In the genomic region with DNA sequence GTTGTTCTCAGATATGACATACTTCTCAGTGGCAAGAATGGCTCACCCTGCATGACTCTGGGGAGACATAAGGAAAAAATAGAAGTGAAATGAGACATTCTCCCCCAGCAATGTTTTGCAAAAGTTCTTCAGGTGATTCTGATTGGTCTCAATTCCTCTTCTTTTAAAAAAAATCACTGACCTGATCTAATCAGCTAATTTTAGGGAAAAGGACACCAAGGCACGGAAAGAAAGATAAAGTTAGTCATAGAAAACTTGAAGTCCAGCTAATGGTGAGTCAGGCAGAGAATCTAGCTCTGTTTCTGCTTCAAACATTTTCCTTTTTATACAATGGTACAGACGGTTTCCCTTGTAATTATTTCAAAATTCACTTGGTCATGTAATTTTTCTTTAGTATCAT, we compare ENCODE assay signal across 18 cellular contexts.
DNase-seq lines count a peak whose midpoint lies in the region; TF ChIP-seq lines count a peak whose summit lies in the region.
"Had no signal": no experiment of that assay in that cellular context is flagged by ENCODE, and none has a peak within 500 bp of the region (broad histone marks: within the 10 kb centered on the region; RNA-seq: fewer than 3 reads in every experiment).

No MANE protein-coding gene starts in this region.

- H3F3A ChIP-seq in MM.1S (ENCODE audit: insufficient read depth, low read length) = peaks cover 15% of the 10 kb centered on the region

- peaks cover 38% of the 10 kb centered on the region for H3K4me1 ChIP-seq in MM.1S (ENCODE audit: low read length)
- H3K4me1 ChIP-seq: lower lobe of right lung had no signal

- no peaks in the 10 kb centered on the region for H3K9me3 ChIP-seq in MM.1S (replicated peaks; ENCODE audit: insufficient read depth, low read length)
- H3K9me3 ChIP-seq: lower lobe of right lung had no signal

- no peak overlapping the region for H3K4me3 ChIP-seq in MM.1S (ENCODE audit: low read length)
- H3K4me3 ChIP-seq: lower lobe of right lung had no signal

- H3K27me3 ChIP-seq in MM.1S (replicated peaks; ENCODE audit: insufficient read depth, low read length) = no peaks in the 10 kb centered on the region

- H2AFZ ChIP-seq in MM.1S (ENCODE audit: low read length) = no peak overlapping the region; the same call in 1 of the 2 replicates

- H3K36me3 Mint-ChIP-seq in chondrocyte (ENCODE audit: low read depth) (no peaks in the 10 kb centered on the region), neural crest cell (ENCODE audit: low read depth) (no peaks in the 10 kb centered on the region)
- H3K36me3 Mint-ChIP-seq: activated naive CD4-positive, alpha-beta T cell treated with anti-CD3 and anti-CD28 coated beads, Interleukin-2, amount 50 U/mL, for 24 hours; naive B cell had no signal

- peaks cover 6% of the 10 kb centered on the region for H3K4me1 Mint-ChIP-seq in chondrocyte (ENCODE audit: low read depth)
- H3K4me1 Mint-ChIP-seq in neural crest cell = peaks cover 15% of the 10 kb centered on the region
- H3K4me1 Mint-ChIP-seq: activated naive CD4-positive, alpha-beta T cell treated with anti-CD3 and anti-CD28 coated beads, Interleukin-2, amount 50 U/mL, for 24 hours; immature natural killer cell; naive B cell had no signal

- no peaks in the 10 kb centered on the region for H3K79me2 ChIP-seq in MM.1S (ENCODE audit: low read length)

- no peak overlapping the region for H3K4me3 Mint-ChIP-seq in chondrocyte (ENCODE audit: unreplicated experiment)
- no peak overlapping the region for H3K4me3 Mint-ChIP-seq in neural crest cell
- H3K4me3 Mint-ChIP-seq: activated naive CD4-positive, alpha-beta T cell treated with anti-CD3 and anti-CD28 coated beads, Interleukin-2, amount 50 U/mL, for 24 hours; activated T-cell treated with anti-CD3 and anti-CD28 coated beads, Interleukin-2, amount 50 U/mL, for 4 hours; immature natural killer cell; naive B cell had no signal

- H3K36me3 ChIP-seq in MM.1S (replicated peaks; ENCODE audit: insufficient read depth, low read length) = no peaks in the 10 kb centered on the region
- H3K36me3 ChIP-seq: lower lobe of right lung had no signal

- peak overlapping the region; percentile 42 for H3K4me2 ChIP-seq in MM.1S (ENCODE audit: low read depth, low read length)

- H4K20me1 ChIP-seq in MM.1S (ENCODE audit: insufficient read depth, low read length) = no peaks in the 10 kb centered on the region

- no peaks in the 10 kb centered on the region for H3K27me3 Mint-ChIP-seq in chondrocyte (ENCODE audit: low read depth)
- H3K27me3 Mint-ChIP-seq in neural crest cell (ENCODE audit: low read depth) = no peaks in the 10 kb centered on the region
- H3K27me3 Mint-ChIP-seq: activated naive CD4-positive, alpha-beta T cell treated with anti-CD3 and anti-CD28 coated beads, Interleukin-2, amount 50 U/mL, for 24 hours; naive B cell had no signal

- CTCF ChIA-PET in GM10248 (lab: Yijun Ruan, JAX) = no interaction called here

- TF ChIP-seq CTCF in MM.1S (IDR thresholded peaks at IDR 0.05; ENCODE audit: low read length) = no peak
- TF ChIP-seq CTCF in chondrocyte (IDR thresholded peaks at IDR 0.05) = no peak
- no peak for TF ChIP-seq CTCF in neural crest cell (conservative IDR thresholded peaks at IDR 0.05)
- TF ChIP-seq CTCF in GM10248 (IDR thresholded peaks at IDR 0.05; ENCODE audit: control extremely low read depth, extremely low read depth, low read depth, missing control alignments) = no peak

- no peaks in the 10 kb centered on the region for H3K9me3 Mint-ChIP-seq in chondrocyte (ENCODE audit: low read depth)
- no peaks in the 10 kb centered on the region for H3K9me3 Mint-ChIP-seq in neural crest cell

- H3K27ac Mint-ChIP-seq in chondrocyte (ENCODE audit: unreplicated experiment) (peak overlapping the region; percentile 27), neural crest cell (ENCODE audit: unreplicated experiment) (peak overlapping the region; percentile 43)
- H3K27ac Mint-ChIP-seq: activated naive CD4-positive, alpha-beta T cell treated with anti-CD3 and anti-CD28 coated beads, Interleukin-2, amount 50 U/mL, for 24 hours; immature natural killer cell; naive B cell had no signal

- H3K27ac ChIP-seq in MM.1S (ENCODE audit: low read length) = peak overlapping the region; percentile 91
- H3K27ac ChIP-seq: lower lobe of right lung, VCaP had no signal

- peak; percentile 7 for DNase-seq in EL
- no peak for DNase-seq in MM.1S
- no peak for DNase-seq in chondrocyte (ENCODE audit: low spot score)
- DNase-seq in neural crest cell (ENCODE audit: low read depth, low spot score) = no peak
- DNase-seq in DMS153 (lab: John Stamatoyannopoulos, UW) = no peak
- no peak for DNase-seq in germinal center (ENCODE audit: low spot score)
- no peak for DNase-seq in activated CD4-positive, alpha-beta T cell treated with anti-CD3 and anti-CD28 coated beads for 1 hour
- DNase-seq in GM10248 (ENCODE audit: extremely low spot score) = no peak
- DNase-seq: activated CD4-positive, alpha-beta T cell treated with anti-CD3 and anti-CD28 coated beads, Interleukin-2, amount 50 U/mL, for 48 hours; activated T-cell treated with anti-CD3 and anti-CD28 coated beads, Interleukin-2, amount 50 U/mL, for 4 hours; dermis blood vessel endothelial cell; immature natural killer cell; lower lobe of right lung; naive B cell; stimulated activated CD4-positive, alpha-beta T cell treated with anti-CD3 and anti-CD28 coated beads, Interleukin-4, amount 100 ng/mL, for 1 hour; T-helper 1 cell had no signal

- POLR2A ChIA-PET in GM10248 (lab: Yijun Ruan, JAX) = no interaction called here

- no peaks in the 10 kb centered on the region for H3K9me2 ChIP-seq in MM.1S (replicated peaks; ENCODE audit: insufficient read depth, low read length)

- peak overlapping the region; percentile 22 for H3K9ac ChIP-seq in MM.1S (ENCODE audit: low read length)
